Comparison of ENCODE assay signal across 31 cellular contexts in genomic region chr9:71514344-71514975, GRCh38.
"Had no signal": no experiment of that assay in that cellular context is flagged by ENCODE, and none has a peak within 500 bp of the region (broad histone marks: within the 10 kb centered on the region; RNA-seq: fewer than 3 reads in every experiment).

No MANE protein-coding gene starts in this region.

- H3K4me2 ChIP-seq: hepatocyte had no signal

- H3K27ac Mint-ChIP-seq: activated naive CD4-positive, alpha-beta T cell treated with anti-CD3 and anti-CD28 coated beads, Interleukin-2, amount 10 ng/mL, durations not matched to agents 7 days and 5 days; activated naive CD8-positive, alpha-beta T cell treated with anti-CD3 and anti-CD28 coated beads, Interleukin-2, amount 10 ng/mL, durations not matched to agents 7 days and 5 days; dendritic cell treated with granulocyte-macrophage colony-stimulating factor and Interleukin-4, amounts not matched to agents 40 ng/mL and 50 ng/mL, for 4 days; naive B cell; nephron progenitor cell; progenitor cell of endocrine pancreas; stimulated activated memory B cell treated with anti-CD40 and anti-IgM and Interleukin-4, amounts not matched to agents 10 μg/mL and 1 μg/mL and 100 μg/mL, for 72 hours; stimulated activated naive CD8-positive, alpha-beta T cell treated with anti-CD3 and anti-CD28 coated beads, Interleukin-15, amount 100 ng/mL, for 72 hours; T-helper 2 cell treated with Interferon-gamma antibody and Interleukin-4, amounts not matched to agents 5 μg/mL and 100 μg/mL, for 36 hours had no signal

- H3K27me3 ChIP-seq: brain microvascular endothelial cell, gastroesophageal sphincter, hepatocyte, ovary, upper lobe of right lung had no signal

- H3K36me3 Mint-ChIP-seq: activated naive CD4-positive, alpha-beta T cell treated with anti-CD3 and anti-CD28 coated beads, Interleukin-2, amount 10 ng/mL, durations not matched to agents 7 days and 5 days; activated naive CD8-positive, alpha-beta T cell treated with anti-CD3 and anti-CD28 coated beads, Interleukin-2, amount 10 ng/mL, durations not matched to agents 7 days and 5 days; naive B cell; stimulated activated memory B cell treated with anti-CD40 and anti-IgM and Interleukin-4, amounts not matched to agents 10 μg/mL and 1 μg/mL and 100 μg/mL, for 72 hours had no signal

- H3K9me3 Mint-ChIP-seq: activated naive CD4-positive, alpha-beta T cell treated with anti-CD3 and anti-CD28 coated beads, Interleukin-2, amount 10 ng/mL, durations not matched to agents 7 days and 5 days; activated naive CD8-positive, alpha-beta T cell treated with anti-CD3 and anti-CD28 coated beads, Interleukin-2, amount 10 ng/mL, durations not matched to agents 7 days and 5 days; nephron progenitor cell; stimulated activated naive CD8-positive, alpha-beta T cell treated with anti-CD3 and anti-CD28 coated beads, Interleukin-15, amount 100 ng/mL, for 72 hours; T-helper 2 cell treated with Interferon-gamma antibody and Interleukin-4, amounts not matched to agents 5 μg/mL and 100 μg/mL, for 36 hours had no signal

- DNase-seq: activated CD4-positive, alpha-beta T cell treated with anti-CD3 and anti-CD28 coated beads for 4 hours; activated CD4-positive, alpha-beta T cell treated with anti-CD3 and anti-CD28 coated beads, Interleukin-2, amount 50 U/mL, for 4 hours; activated CD8-positive, alpha-beta memory T cell treated with anti-CD3 and anti-CD28 coated beads for 24 hours; activated gamma-delta T cell; activated naive CD4-positive, alpha-beta T cell treated with anti-CD3 and anti-CD28 coated beads, Interleukin-2, amount 10 ng/mL, durations not matched to agents 7 days and 5 days; activated naive CD8-positive, alpha-beta T cell treated with anti-CD3 and anti-CD28 coated beads, Interleukin-2, amount 10 ng/mL, durations not matched to agents 7 days and 5 days; amniotic stem cell; brain microvascular endothelial cell; central memory CD4-positive, alpha-beta T cell; effector CD4-positive, alpha-beta T cell; islet precursor cell; left cardiac atrium; left ventricle myocardium superior; naive B cell; nephron progenitor cell; ovary; retina; stimulated activated CD4-positive, alpha-beta T cell treated with anti-CD3 and anti-CD28 coated beads, Interleukin-4, amount 100 ng/mL, for 24 hours; stimulated activated naive CD8-positive, alpha-beta T cell treated with anti-CD3 and anti-CD28 coated beads, Interleukin-15, amount 100 ng/mL, for 72 hours; substantia nigra; T-helper 1 cell; upper lobe of right lung had no signal

- H3K4me3 ChIP-seq: gastroesophageal sphincter, hepatocyte, ovary, skin epidermis, upper lobe of right lung had no signal

- ATAC-seq: gastroesophageal sphincter; left cardiac atrium; left ventricle myocardium superior; stimulated activated memory B cell treated with anti-CD40 and anti-IgM and Interleukin-4, amounts not matched to agents 10 μg/mL and 1 μg/mL and 100 μg/mL, for 72 hours; stimulated activated naive CD8-positive, alpha-beta T cell treated with anti-CD3 and anti-CD28 coated beads, Interleukin-15, amount 100 ng/mL, for 72 hours; upper lobe of right lung had no signal

- H3K4me1 ChIP-seq: gastroesophageal sphincter had no signal

- H3K36me3 ChIP-seq: brain microvascular endothelial cell, gastroesophageal sphincter, ovary, upper lobe of right lung had no signal

- H3K27ac ChIP-seq: brain microvascular endothelial cell, gastroesophageal sphincter, hepatocyte, ovary, upper lobe of right lung, VCaP had no signal

- H3K4me3 Mint-ChIP-seq: activated naive CD4-positive, alpha-beta T cell treated with anti-CD3 and anti-CD28 coated beads, Interleukin-2, amount 10 ng/mL, durations not matched to agents 7 days and 5 days; activated naive CD8-positive, alpha-beta T cell treated with anti-CD3 and anti-CD28 coated beads, Interleukin-2, amount 10 ng/mL, durations not matched to agents 7 days and 5 days; dendritic cell treated with granulocyte-macrophage colony-stimulating factor and Interleukin-4, amounts not matched to agents 40 ng/mL and 50 ng/mL, for 4 days; naive B cell; nephron progenitor cell; stimulated activated memory B cell treated with anti-CD40 and anti-IgM and Interleukin-4, amounts not matched to agents 10 μg/mL and 1 μg/mL and 100 μg/mL, for 72 hours; stimulated activated naive CD8-positive, alpha-beta T cell treated with anti-CD3 and anti-CD28 coated beads, Interleukin-15, amount 100 ng/mL, for 72 hours; T-helper 2 cell treated with Interferon-gamma antibody and Interleukin-4, amounts not matched to agents 5 μg/mL and 100 μg/mL, for 36 hours had no signal

- H3K79me2 ChIP-seq: hepatocyte had no signal

- FAIRE-seq: astrocyte had no signal

- H3K27me3 Mint-ChIP-seq: dendritic cell treated with granulocyte-macrophage colony-stimulating factor and Interleukin-4, amounts not matched to agents 40 ng/mL and 50 ng/mL, for 4 days; progenitor cell of endocrine pancreas; stimulated activated memory B cell treated with anti-CD40 and anti-IgM and Interleukin-4, amounts not matched to agents 10 μg/mL and 1 μg/mL and 100 μg/mL, for 72 hours had no signal

- H2AFZ ChIP-seq: hepatocyte had no signal

- H3K4me1 Mint-ChIP-seq: activated naive CD4-positive, alpha-beta T cell treated with anti-CD3 and anti-CD28 coated beads, Interleukin-2, amount 10 ng/mL, durations not matched to agents 7 days and 5 days had no signal

- H3K9me3 ChIP-seq: gastroesophageal sphincter, ovary, upper lobe of right lung had no signal
